Comparison of ENCODE assay signal across 15 cellular contexts in genomic region chr9:112360047-112360804, GRCh38. TPM values are rescaled to one million over a fixed set of nuclear protein-coding genes. Genes with fewer than 3 reads are reported as not detected.
DNase-seq lines count a peak whose midpoint lies in the region; TF ChIP-seq lines count a peak whose summit lies in the region.
"Had no signal": no experiment of that assay in that cellular context is flagged by ENCODE, and none has a peak within 500 bp of the region (broad histone marks: within the 10 kb centered on the region; RNA-seq: fewer than 3 reads in every experiment).

No MANE protein-coding gene starts in this region.

- H3K4me3 ChIP-seq in left ventricle myocardium inferior, result no peak overlapping the region
- H3K4me3 ChIP-seq: lung had no signal

- H3K27ac Mint-ChIP-seq in chondrocyte (ENCODE audit: unreplicated experiment) (peak overlapping the region; percentile 80), nephron (peak overlapping the region in 2 of 3 experiments; percentile 16 to 42)
- H3K27ac Mint-ChIP-seq: endodermal cell, T-helper 17 cell, type B pancreatic cell had no signal

- peaks cover 12% of the 10 kb centered on the region for H3K4me1 Mint-ChIP-seq in chondrocyte (ENCODE audit: low read depth)
- peaks cover under 1% of the 10 kb centered on the region for H3K4me1 Mint-ChIP-seq in nephron
- H3K4me1 Mint-ChIP-seq: endodermal cell had no signal

- H3K27ac ChIP-seq in left ventricle myocardium inferior (replicated peaks), result no peak overlapping the region

- no peaks in the 10 kb centered on the region for H3K36me3 Mint-ChIP-seq in chondrocyte (ENCODE audit: low read depth)
- H3K36me3 Mint-ChIP-seq in nephron (ENCODE audit: low read depth), result peaks cover 3% of the 10 kb centered on the region
- H3K36me3 Mint-ChIP-seq: type B pancreatic cell had no signal

- no peaks in the 10 kb centered on the region for H3K27me3 Mint-ChIP-seq in chondrocyte (ENCODE audit: low read depth)
- H3K27me3 Mint-ChIP-seq in nephron (ENCODE audit: low read depth), result no peaks in the 10 kb centered on the region
- H3K27me3 Mint-ChIP-seq: type B pancreatic cell had no signal

- intact Hi-C loops in left ventricle myocardium inferior (cut with micrococcal nuclease), result loop anchor here (5.0 kb wide), 2 partner anchors 273 to 603 kb away; no protein-coding TSS in a partner anchor

- no peaks in the 10 kb centered on the region for H3K27me3 ChIP-seq in left ventricle myocardium inferior (ENCODE audit: low read depth)

- no peak for TF ChIP-seq CTCF in chondrocyte (IDR thresholded peaks at IDR 0.05)
- TF ChIP-seq CTCF in nephron (IDR thresholded peaks at IDR 0.05; ENCODE audit: unreplicated experiment in 3 of 3), result no peak
- no peak for TF ChIP-seq CTCF in left ventricle myocardium inferior (IDR thresholded peaks at IDR 0.05; ENCODE audit: borderline replicate concordance)

- H3K4me1 ChIP-seq in left ventricle myocardium inferior, result no peaks in the 10 kb centered on the region

- H3K36me3 ChIP-seq in left ventricle myocardium inferior, result no peaks in the 10 kb centered on the region

- no peaks in the 10 kb centered on the region for H3K9me3 ChIP-seq in left ventricle myocardium inferior (replicated peaks)

- peaks cover 2% of the 10 kb centered on the region for H3K9me3 Mint-ChIP-seq in chondrocyte (ENCODE audit: low read depth)
- peaks cover 5% of the 10 kb centered on the region for H3K9me3 Mint-ChIP-seq in nephron

- DNase-seq in EL, result peak; percentile 45
- peak; percentile 85 for DNase-seq in M059J (ENCODE audit: low read depth)
- DNase-seq in chondrocyte (ENCODE audit: low spot score), result no peak
- DNase-seq in NCI-H2171 treated with DMSO at 0.1 percent for 48 hours (lab: John Stamatoyannopoulos, UW), result no peak
- DNase-seq in left ventricle myocardium inferior, result no peak
- no peak for DNase-seq in NCI-H187 treated with DMSO at 0.1 percent for 48 hours (lab: John Stamatoyannopoulos, UW)
- DNase-seq: activated CD8-positive, alpha-beta memory T cell treated with anti-CD3 and anti-CD28 coated beads for 24 hours; endodermal cell; hippocampal formation; NCI-H446 treated with DMSO at 0.1 percent for 48 hours; nucleus accumbens; T-helper 17 cell had no signal

- H3K4me3 Mint-ChIP-seq in chondrocyte (ENCODE audit: unreplicated experiment) (no peak overlapping the region), nephron (no peak overlapping the region)
- H3K4me3 Mint-ChIP-seq: endodermal cell, T-helper 17 cell, type B pancreatic cell had no signal

RNA-seq across cellular contexts. Expression of gene HSDL2, which starts 19.7 kb away (rescaled TPM):
- total RNA-seq in M059J (2014; rRNA removed; shearing (Covaris generic)), result 32.1 and 48.1 TPM in 2 replicates
- 20.6 to 23.6 TPM (median 21.1 TPM) in 3 replicates for total RNA-seq in chondrocyte
- total RNA-seq in left ventricle myocardium inferior, result 234 TPM

RNA-seq across cellular contexts. Expression of gene PTBP3, which starts 26.8 kb away (rescaled TPM):
- total RNA-seq in M059J (2014; rRNA removed; shearing (Covaris generic)), result 36.9 and 49.1 TPM in 2 replicates
- 43.6 to 56.7 TPM (median 55.1 TPM) in 3 replicates for total RNA-seq in chondrocyte
- total RNA-seq in left ventricle myocardium inferior, result 12.7 TPM

Comparison
In these comparisons a context has a peak if more than half of its experiments do, and no peak if none do; other contexts are left out.
1. DNase-seq: peak in EL (single experiment) and M059J (single experiment); none in chondrocyte (single experiment), NCI-H2171 treated with DMSO at 0.1 percent for 48 hours (single experiment), left ventricle myocardium inferior (single experiment) and NCI-H187 treated with DMSO at 0.1 percent for 48 hours (single experiment).